Comparison of ENCODE assay signal across 21 cellular contexts in the genomic region with DNA sequence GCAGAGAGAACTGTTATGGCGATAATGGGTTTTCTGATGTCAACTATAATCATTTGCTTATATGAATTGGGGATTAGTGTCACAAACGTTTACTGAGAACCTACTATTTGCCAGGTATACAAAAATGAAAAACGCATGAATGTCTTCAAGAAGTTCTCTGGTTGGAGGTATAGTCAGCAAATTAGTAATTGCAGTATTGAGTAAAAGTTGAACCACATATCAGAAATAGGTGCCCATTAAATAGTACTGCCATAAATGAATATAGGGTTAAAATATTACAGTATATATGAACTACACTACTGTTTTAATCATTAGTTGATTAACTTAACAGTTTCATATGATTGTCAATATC. TPM values are rescaled to one million over a fixed set of nuclear protein-coding genes. Genes with fewer than 3 reads are reported as not detected.
A peak's percentile ranks its signal among the peaks of the same experiment; 100 is the strongest.
DNase-seq lines count a peak whose midpoint lies in the region; ATAC-seq and TF ChIP-seq lines count a peak whose summit lies in the region.
"Had no signal": no experiment of that assay in that cellular context is flagged by ENCODE, and none has a peak within 500 bp of the region (broad histone marks: within the 10 kb centered on the region; RNA-seq: fewer than 3 reads in every experiment).

No MANE protein-coding gene starts in this region.

- CTCF ChIA-PET in RWPE1 (lab: Yijun Ruan, JAX): interaction anchor here (0.5 to 1.3 kb wide), 10 partner anchors 19 to 1007 kb away, joined by 3 to 23 read pairs (median 4); no protein-coding TSS in a partner anchor

- no peaks in the 10 kb centered on the region for H3K27me3 Mint-ChIP-seq in neural crest cell (ENCODE audit: low read depth)
- H3K27me3 Mint-ChIP-seq: natural killer cell treated with Interleukin-12 subunit alpha and Interleukin-12 subunit beta and Interleukin-15 and Interleukin-18, amount 100 ng/mL, for 72 hours had no signal

- intact Hi-C loops in cardiac septum (cut with DNase I): loop anchor here (2.0 to 10.0 kb wide), 3 partner anchors 332 to 695 kb away; a partner anchor contains a TSS

- DNase-seq in RWPE1 (ENCODE audit: low spot score) (no peak), neural crest cell (ENCODE audit: low read depth, low spot score) (no peak), cardiac septum (ENCODE audit: low spot score) (no peak), GM03348 (ENCODE audit: low spot score) (no peak), SHP77 (lab: John Stamatoyannopoulos, UW) (no peak)
- DNase-seq: activated CD4-positive, alpha-beta memory T cell treated with anti-CD3 and anti-CD28 coated beads, Interleukin-2, amount 10 ng/mL, durations not matched to agents 7 days and 5 days; cortex of kidney; esophagus squamous epithelium; gastrocnemius medialis; GF-D8; SIG-M5; stimulated activated naive CD8-positive, alpha-beta T cell treated with anti-CD3 and anti-CD28 coated beads, Interleukin-15, Interleukin-2, amounts not matched to agents 100 U/mL and 50 U/mL, for 24 hours had no signal

- peak; percentile 39; the same call in 1 of the 2 replicates for TF ChIP-seq CTCF in RWPE1 (conservative IDR thresholded peaks at IDR 0.05; ENCODE audit: low read depth)
- peak; percentile 14 for TF ChIP-seq CTCF in neural crest cell (conservative IDR thresholded peaks at IDR 0.05)

- no peak overlapping the region for H3K27ac ChIP-seq in RWPE1
- H3K27ac ChIP-seq: esophagus squamous epithelium, hepatocyte, thoracic aorta had no signal

- H3K9me3 Mint-ChIP-seq in neural crest cell: no peaks in the 10 kb centered on the region
- H3K9me3 Mint-ChIP-seq: activated CD4-positive, alpha-beta memory T cell treated with anti-CD3 and anti-CD28 coated beads, Interleukin-2, amount 10 ng/mL, durations not matched to agents 7 days and 5 days; activated naive CD4-positive, alpha-beta T cell treated with anti-CD3 and anti-CD28 coated beads, Interleukin-2, amount 50 U/mL, for 24 hours; activated T-helper 2 cell treated with anti-CD3 and anti-CD28 coated beads, Interferon-gamma antibody, Interleukin-2, Interleukin-4, amounts not matched to agents 10 μg/mL and 5 μg/mL and 100 μg/mL, durations not matched to agents 14 hours and 24 hours and 36 hours; CD8-positive, alpha-beta memory T cell; natural killer cell treated with Interleukin-12 subunit alpha and Interleukin-12 subunit beta and Interleukin-15 and Interleukin-18, amount 100 ng/mL, for 72 hours had no signal

- H3K36me3 Mint-ChIP-seq in neural crest cell (ENCODE audit: low read depth): no peaks in the 10 kb centered on the region
- H3K36me3 Mint-ChIP-seq: activated naive CD4-positive, alpha-beta T cell treated with anti-CD3 and anti-CD28 coated beads, Interleukin-2, amount 50 U/mL, for 24 hours; CD8-positive, alpha-beta memory T cell; natural killer cell treated with Interleukin-12 subunit alpha and Interleukin-12 subunit beta and Interleukin-15 and Interleukin-18, amount 100 ng/mL, for 72 hours had no signal

- peak; percentile 18 for ATAC-seq in GM18907 (IDR thresholded peaks at IDR 0.05; ENCODE audit: unreplicated experiment)
- peak; percentile 17 for ATAC-seq in HG02759 (IDR thresholded peaks at IDR 0.05; ENCODE audit: unreplicated experiment)
- ATAC-seq in GM19452 (IDR thresholded peaks at IDR 0.05; ENCODE audit: unreplicated experiment): no peak
- ATAC-seq: natural killer cell treated with Interleukin-12 subunit alpha and Interleukin-12 subunit beta and Interleukin-15 and Interleukin-18, amount 100 ng/mL, for 72 hours; stimulated activated naive CD8-positive, alpha-beta T cell treated with anti-CD3 and anti-CD28 coated beads, Interleukin-15, Interleukin-2, amounts not matched to agents 100 U/mL and 50 U/mL, for 24 hours had no signal

- H3K4me1 Mint-ChIP-seq in neural crest cell: peaks cover 3% of the 10 kb centered on the region
- H3K4me1 Mint-ChIP-seq: activated CD4-positive, alpha-beta memory T cell treated with anti-CD3 and anti-CD28 coated beads, Interleukin-2, amount 10 ng/mL, durations not matched to agents 7 days and 5 days; activated naive CD4-positive, alpha-beta T cell treated with anti-CD3 and anti-CD28 coated beads, Interleukin-2, amount 50 U/mL, for 24 hours; CD8-positive, alpha-beta memory T cell had no signal

- no peak overlapping the region for H3K4me3 Mint-ChIP-seq in neural crest cell
- H3K4me3 Mint-ChIP-seq: activated CD4-positive, alpha-beta memory T cell treated with anti-CD3 and anti-CD28 coated beads, Interleukin-2, amount 10 ng/mL, durations not matched to agents 7 days and 5 days; activated naive CD4-positive, alpha-beta T cell treated with anti-CD3 and anti-CD28 coated beads, Interleukin-2, amount 50 U/mL, for 24 hours; CD8-positive, alpha-beta memory T cell; natural killer cell treated with Interleukin-12 subunit alpha and Interleukin-12 subunit beta and Interleukin-15 and Interleukin-18, amount 100 ng/mL, for 72 hours had no signal

- POLR2A ChIA-PET in RWPE1 (lab: Yijun Ruan, JAX; ENCODE audit: low non-redundant PET): no interaction called here

- no peak overlapping the region for H3K27ac Mint-ChIP-seq in neural crest cell (ENCODE audit: unreplicated experiment)
- H3K27ac Mint-ChIP-seq: activated CD4-positive, alpha-beta memory T cell treated with anti-CD3 and anti-CD28 coated beads, Interleukin-2, amount 10 ng/mL, durations not matched to agents 7 days and 5 days; activated naive CD4-positive, alpha-beta T cell treated with anti-CD3 and anti-CD28 coated beads, Interleukin-2, amount 50 U/mL, for 24 hours; activated T-helper 2 cell treated with anti-CD3 and anti-CD28 coated beads, Interferon-gamma antibody, Interleukin-2, Interleukin-4, amounts not matched to agents 10 μg/mL and 5 μg/mL and 100 μg/mL, durations not matched to agents 14 hours and 24 hours and 36 hours; CD8-positive, alpha-beta memory T cell; natural killer cell treated with Interleukin-12 subunit alpha and Interleukin-12 subunit beta and Interleukin-15 and Interleukin-18, amount 100 ng/mL, for 72 hours had no signal

RNA-seq across cellular contexts. Expression of a gene that starts 60.0 kb away (rescaled TPM):
- total RNA-seq in neural crest cell (0.59 and 0.93 TPM in 2 replicates), cardiac septum (28.9 TPM)
- total RNA-seq: activated CD4-positive, alpha-beta memory T cell treated with anti-CD3 and anti-CD28 coated beads, Interleukin-2, amount 10 ng/mL, durations not matched to agents 7 days and 5 days; activated T-helper 2 cell treated with anti-CD3 and anti-CD28 coated beads, Interferon-gamma antibody, Interleukin-2, Interleukin-4, amounts not matched to agents 10 μg/mL and 5 μg/mL and 100 μg/mL, durations not matched to agents 14 hours and 24 hours and 36 hours; CD8-positive, alpha-beta memory T cell had no signal

Comparison
In these comparisons a context has a peak if more than half of its experiments do, and no peak if none do; other contexts are left out.
1. RNA of a gene that starts 60.0 kb away (total RNA-seq): 28.9 TPM in cardiac septum (single experiment); 0.59 to 0.93 TPM in neural crest cell; every median in the first group is over 10 times any median in the second.